27 cellular contexts compared by ENCODE assay signal in the genomic region with DNA sequence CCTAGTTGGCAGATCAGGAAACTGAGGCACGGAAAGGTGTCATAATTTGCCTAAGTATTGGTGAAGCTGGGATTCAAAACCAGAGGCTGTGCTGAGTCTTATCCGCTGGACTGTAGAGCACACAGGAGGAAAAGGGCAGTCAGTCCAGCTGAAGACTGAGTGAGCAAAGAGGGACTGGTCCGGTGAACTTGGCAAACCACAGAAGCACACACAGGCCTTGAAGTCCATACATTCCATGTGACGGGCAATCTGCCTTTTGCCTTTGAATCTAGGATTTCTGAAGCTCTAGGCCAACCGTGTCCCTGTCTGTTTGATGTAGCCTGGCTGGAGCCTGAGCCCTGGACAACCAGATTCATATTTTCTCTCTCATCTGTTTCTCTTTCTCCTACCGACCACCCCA.
"Had no signal": no experiment of that assay in that cellular context is flagged by ENCODE, and none has a peak within 500 bp of the region (broad histone marks: within the 10 kb centered on the region; RNA-seq: fewer than 3 reads in every experiment).

No MANE protein-coding gene starts in this region.

- DNase-seq: naive thymus-derived CD4-positive, alpha-beta T cell; natural killer cell; occipital lobe; ovary; psoas muscle; right cardiac atrium; small intestine; stimulated activated CD4-positive, alpha-beta T cell treated with anti-CD3 and anti-CD28 coated beads, Interleukin-15, amount 100 ng/mL, for 24 hours; stimulated activated CD4-positive, alpha-beta T cell treated with anti-CD3 and anti-CD28 coated beads, Interleukin-2, amount 100 ng/mL, for 24 hours; stimulated activated CD4-positive, alpha-beta T cell treated with anti-CD3 and anti-CD28 coated beads, Interleukin-2, amount 100 ng/mL, for 48 hours; stimulated activated CD4-positive, alpha-beta T cell treated with anti-CD3 and anti-CD28 coated beads, Interleukin-4, amount 100 ng/mL, for 24 hours; stimulated activated naive B cell treated with anti-CD40 and anti-IgM and Interleukin-4, amounts not matched to agents 10 μg/mL and 1 μg/mL and 100 μg/mL, for 72 hours; stimulated activated naive CD4-positive, alpha-beta T cell treated with Interleukin-2 at 50 U/mL for 16 hours; stomach; thyroid gland; upper lobe of left lung had no signal

- H3K36me3 Mint-ChIP-seq: naive thymus-derived CD4-positive, alpha-beta T cell; natural killer cell; neural progenitor cell; stimulated activated effector memory CD8-positive, alpha-beta T cell treated with anti-CD3 and anti-CD28 coated beads, Interleukin-12 subunit alpha, Interleukin-12 subunit beta, amount 100 ng/mL, for 72 hours; stimulated activated naive B cell treated with anti-CD40 and anti-IgM and Interleukin-4, amounts not matched to agents 10 μg/mL and 1 μg/mL and 100 μg/mL, for 72 hours had no signal

- H3K4me1 Mint-ChIP-seq: naive thymus-derived CD4-positive, alpha-beta T cell; natural killer cell; nephron; neural progenitor cell; stimulated activated effector memory CD8-positive, alpha-beta T cell treated with anti-CD3 and anti-CD28 coated beads, Interleukin-12 subunit alpha, Interleukin-12 subunit beta, amount 100 ng/mL, for 72 hours had no signal

- H3K4me3 ChIP-seq: neural progenitor cell, ovary, psoas muscle, stomach, thoracic aorta, thyroid gland, tibial nerve, upper lobe of left lung, vagina had no signal

- H3K36me3 ChIP-seq: neural progenitor cell, ovary, thoracic aorta, thyroid gland, tibial nerve, upper lobe of left lung, vagina had no signal

- H3K27ac Mint-ChIP-seq: naive thymus-derived CD4-positive, alpha-beta T cell; natural killer cell; nephron; neural progenitor cell; progenitor cell of endocrine pancreas; stimulated activated effector memory CD8-positive, alpha-beta T cell treated with anti-CD3 and anti-CD28 coated beads, Interleukin-12 subunit alpha, Interleukin-12 subunit beta, amount 100 ng/mL, for 72 hours; stimulated activated naive B cell treated with anti-CD40 and anti-IgM and Interleukin-4, amounts not matched to agents 10 μg/mL and 1 μg/mL and 100 μg/mL, for 72 hours; stimulated activated naive CD8-positive, alpha-beta T cell treated with anti-CD3 and anti-CD28 coated beads, Interleukin-15, Interleukin-2, amounts not matched to agents 100 ng/mL and 50 ng/mL, for 24 hours had no signal

- H3K4me3 Mint-ChIP-seq: naive thymus-derived CD4-positive, alpha-beta T cell; natural killer cell; nephron; neural progenitor cell; stimulated activated effector memory CD8-positive, alpha-beta T cell treated with anti-CD3 and anti-CD28 coated beads, Interleukin-12 subunit alpha, Interleukin-12 subunit beta, amount 100 ng/mL, for 72 hours; stimulated activated naive B cell treated with anti-CD40 and anti-IgM and Interleukin-4, amounts not matched to agents 10 μg/mL and 1 μg/mL and 100 μg/mL, for 72 hours; stimulated activated naive CD8-positive, alpha-beta T cell treated with anti-CD3 and anti-CD28 coated beads, Interleukin-15, Interleukin-2, amounts not matched to agents 100 ng/mL and 50 ng/mL, for 24 hours had no signal

- H3K9me3 ChIP-seq: ovary, psoas muscle, stomach, thoracic aorta, thyroid gland, tibial nerve, upper lobe of left lung, vagina had no signal

- H3K27me3 ChIP-seq: neural progenitor cell, ovary, stomach, thyroid gland, tibial nerve, upper lobe of left lung, vagina had no signal

- FAIRE-seq: small intestine, urothelium cell line had no signal

- H3K9ac ChIP-seq: neural progenitor cell, parathyroid adenoma had no signal

- H3K79me2 ChIP-seq: parathyroid adenoma had no signal

- H2AFZ ChIP-seq: neural progenitor cell, parathyroid adenoma had no signal

- H3K4me2 ChIP-seq: neural progenitor cell had no signal

- H3K9me3 Mint-ChIP-seq: naive thymus-derived CD4-positive, alpha-beta T cell; natural killer cell; nephron; neural progenitor cell; stimulated activated effector memory CD8-positive, alpha-beta T cell treated with anti-CD3 and anti-CD28 coated beads, Interleukin-12 subunit alpha, Interleukin-12 subunit beta, amount 100 ng/mL, for 72 hours; stimulated activated naive B cell treated with anti-CD40 and anti-IgM and Interleukin-4, amounts not matched to agents 10 μg/mL and 1 μg/mL and 100 μg/mL, for 72 hours; stimulated activated naive CD8-positive, alpha-beta T cell treated with anti-CD3 and anti-CD28 coated beads, Interleukin-15, Interleukin-2, amounts not matched to agents 100 ng/mL and 50 ng/mL, for 24 hours had no signal

- H3K4me1 ChIP-seq: neural progenitor cell, parathyroid adenoma, psoas muscle had no signal

- ATAC-seq: naive thymus-derived CD4-positive, alpha-beta T cell; natural killer cell; psoas muscle; right cardiac atrium; sciatic nerve; stimulated activated effector memory CD8-positive, alpha-beta T cell treated with anti-CD3 and anti-CD28 coated beads, Interleukin-12 subunit alpha, Interleukin-12 subunit beta, amount 100 ng/mL, for 72 hours; stimulated activated naive B cell treated with anti-CD40 and anti-IgM and Interleukin-4, amounts not matched to agents 10 μg/mL and 1 μg/mL and 100 μg/mL, for 72 hours had no signal

- H3K27ac ChIP-seq: neural progenitor cell, ovary, parathyroid adenoma, psoas muscle, thoracic aorta, thyroid gland, tibial nerve, upper lobe of left lung, vagina had no signal
